ENCODE assay signal across 8 cellular contexts in the genomic region with DNA sequence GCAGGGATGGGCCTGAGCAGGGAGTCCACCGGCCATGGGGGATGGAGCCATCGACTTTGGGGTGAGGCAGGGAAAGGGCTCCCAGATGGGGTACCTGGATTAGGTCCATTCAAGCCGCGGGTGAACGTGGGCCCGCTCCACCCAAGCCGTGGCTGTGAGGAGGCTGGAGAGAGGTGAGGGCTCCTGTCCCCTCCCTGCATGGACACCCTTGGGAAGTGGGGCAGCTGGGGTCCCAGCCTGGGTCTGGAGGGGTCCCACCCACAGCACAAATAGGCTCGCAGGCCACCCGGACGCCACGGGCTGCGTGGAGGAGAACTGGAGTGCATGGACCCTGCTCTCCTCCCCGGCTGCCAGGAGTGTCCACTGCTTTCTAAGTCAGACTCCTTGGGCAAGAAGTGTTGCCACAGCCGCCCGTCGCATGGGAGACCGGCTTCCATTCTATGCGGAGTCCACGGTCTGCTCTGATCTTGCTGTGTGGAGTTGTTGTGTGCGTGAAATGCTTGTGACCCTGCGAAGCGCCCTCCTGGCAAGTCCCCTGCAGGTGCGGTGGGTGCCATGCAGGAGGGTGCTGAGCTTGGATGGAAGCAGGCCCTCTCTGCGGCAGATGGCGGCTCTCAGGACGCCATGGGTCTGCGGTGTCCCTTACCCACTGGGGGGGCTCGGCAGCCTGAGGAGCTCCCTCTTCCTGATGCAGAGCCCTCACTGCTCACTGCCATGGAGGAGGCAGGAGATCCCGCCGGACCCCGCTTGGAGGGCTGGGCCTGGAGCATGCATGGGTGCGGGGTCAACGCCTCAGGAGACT. TPM values are rescaled to one million over a fixed set of nuclear protein-coding genes. Genes with fewer than 3 reads are reported as not detected.
A peak's percentile ranks its signal among the peaks of the same experiment; 100 is the strongest.
DNase-seq lines count a peak whose midpoint lies in the region; ATAC-seq and TF ChIP-seq lines count a peak whose summit lies in the region.

No MANE protein-coding gene starts in this region.

- DNase-seq in NB4 (ENCODE audit: low read depth): no peak
- no peak for DNase-seq in effector memory CD4-positive, alpha-beta T cell
- no peak for DNase-seq in neural crest cell (ENCODE audit: low read depth, low spot score)
- no peak for DNase-seq in MV-4-11 (lab: John Stamatoyannopoulos, UW)
- no peak for DNase-seq in NCI-H2196 treated with DMSO at 0.1 percent for 48 hours (lab: John Stamatoyannopoulos, UW; ENCODE audit: unreplicated experiment)
- no peak for DNase-seq in amygdala (lab: John Stamatoyannopoulos, UW)

- no peaks in the 10 kb centered on the region for H3K9me3 Mint-ChIP-seq in neural crest cell

- ATAC-seq in GM19397 (IDR thresholded peaks at IDR 0.05; ENCODE audit: unreplicated experiment): no peak

- H3K4me3 ChIP-seq in BLaER1 (peak overlapping the region; percentile 100), NB4 (ENCODE audit: low read depth, low read length) (peak overlapping the region; percentile 81)
- H3K4me3 ChIP-seq in effector memory CD4-positive, alpha-beta T cell (ENCODE audit: insufficient read depth, low read depth, low read length, poor library complexity, severe bottlenecking): peak overlapping the region; percentile 96

- TF ChIP-seq CTCF in NB4 (IDR thresholded peaks at IDR 0.05; ENCODE audit: low read depth, low read length): no peak
- TF ChIP-seq CTCF in neural crest cell (conservative IDR thresholded peaks at IDR 0.05): no peak

- H3K4me2 ChIP-seq in BLaER1: peak overlapping the region; percentile 93

- peak overlapping the region; percentile 96 for H3K4me3 Mint-ChIP-seq in neural crest cell

- H3K4me1 Mint-ChIP-seq in neural crest cell: peaks cover 28% of the 10 kb centered on the region

- H3K27me3 Mint-ChIP-seq in neural crest cell (ENCODE audit: low read depth): no peaks in the 10 kb centered on the region

- H4K20me1 ChIP-seq in BLaER1: peaks cover 61% of the 10 kb centered on the region

- H3K27me3 ChIP-seq in BLaER1: no peaks in the 10 kb centered on the region
- H3K27me3 ChIP-seq in effector memory CD4-positive, alpha-beta T cell (replicated peaks; ENCODE audit: control insufficient read depth, insufficient read depth, low read length, poor library complexity, severe bottlenecking): no peaks in the 10 kb centered on the region

- TF ChIP-seq POLR2A in NB4 (IDR thresholded peaks at IDR 0.05; ENCODE audit: extremely low read depth, insufficient read length): no peak

- H3K27ac Mint-ChIP-seq in neural crest cell (ENCODE audit: unreplicated experiment): peak overlapping the region; percentile 87

- H3K27ac ChIP-seq in BLaER1: peak overlapping the region; percentile 100
- peak overlapping the region; percentile 95 for H3K27ac ChIP-seq in effector memory CD4-positive, alpha-beta T cell (ENCODE audit: insufficient read depth, low read length, poor library complexity, severe bottlenecking)

- H3K36me3 Mint-ChIP-seq in neural crest cell (ENCODE audit: low read depth): no peaks in the 10 kb centered on the region

- H3K4me1 ChIP-seq in BLaER1: peaks cover 75% of the 10 kb centered on the region
- peaks cover 47% of the 10 kb centered on the region for H3K4me1 ChIP-seq in effector memory CD4-positive, alpha-beta T cell (ENCODE audit: control insufficient read depth, insufficient read depth, low read length, poor library complexity, severe bottlenecking)

- H3K9ac ChIP-seq in BLaER1: peak overlapping the region; percentile 100

- H3K36me3 ChIP-seq in BLaER1: peaks cover 55% of the 10 kb centered on the region
- peaks cover 6% of the 10 kb centered on the region for H3K36me3 ChIP-seq in effector memory CD4-positive, alpha-beta T cell (ENCODE audit: control insufficient read depth, insufficient read depth, low read length)

- no peaks in the 10 kb centered on the region for H3K9me3 ChIP-seq in BLaER1
- no peaks in the 10 kb centered on the region for H3K9me3 ChIP-seq in effector memory CD4-positive, alpha-beta T cell (ENCODE audit: control insufficient read depth, low read length)

RNA-seq across cellular contexts. Expression of a gene that starts 2.0 kb away (rescaled TPM):
- 146 and 157 TPM in 2 replicates for total RNA-seq in neural crest cell

RNA-seq across cellular contexts. Expression of a gene that starts 8.1 kb away (rescaled TPM):
- total RNA-seq in neural crest cell: 42.6 and 45.6 TPM in 2 replicates

RNA-seq across cellular contexts. Expression of a gene that starts 25.7 kb away (rescaled TPM):
- 89.7 and 90.6 TPM in 2 replicates for total RNA-seq in neural crest cell

RNA-seq across cellular contexts. Expression of a gene that starts 28.8 kb away (rescaled TPM):
- total RNA-seq in neural crest cell: 1,578 and 1,580 TPM in 2 replicates

RNA-seq across cellular contexts. Expression of a gene that starts 40.5 kb away (rescaled TPM):
- total RNA-seq in neural crest cell: 39.2 and 43.0 TPM in 2 replicates
